In the genomic region with DNA sequence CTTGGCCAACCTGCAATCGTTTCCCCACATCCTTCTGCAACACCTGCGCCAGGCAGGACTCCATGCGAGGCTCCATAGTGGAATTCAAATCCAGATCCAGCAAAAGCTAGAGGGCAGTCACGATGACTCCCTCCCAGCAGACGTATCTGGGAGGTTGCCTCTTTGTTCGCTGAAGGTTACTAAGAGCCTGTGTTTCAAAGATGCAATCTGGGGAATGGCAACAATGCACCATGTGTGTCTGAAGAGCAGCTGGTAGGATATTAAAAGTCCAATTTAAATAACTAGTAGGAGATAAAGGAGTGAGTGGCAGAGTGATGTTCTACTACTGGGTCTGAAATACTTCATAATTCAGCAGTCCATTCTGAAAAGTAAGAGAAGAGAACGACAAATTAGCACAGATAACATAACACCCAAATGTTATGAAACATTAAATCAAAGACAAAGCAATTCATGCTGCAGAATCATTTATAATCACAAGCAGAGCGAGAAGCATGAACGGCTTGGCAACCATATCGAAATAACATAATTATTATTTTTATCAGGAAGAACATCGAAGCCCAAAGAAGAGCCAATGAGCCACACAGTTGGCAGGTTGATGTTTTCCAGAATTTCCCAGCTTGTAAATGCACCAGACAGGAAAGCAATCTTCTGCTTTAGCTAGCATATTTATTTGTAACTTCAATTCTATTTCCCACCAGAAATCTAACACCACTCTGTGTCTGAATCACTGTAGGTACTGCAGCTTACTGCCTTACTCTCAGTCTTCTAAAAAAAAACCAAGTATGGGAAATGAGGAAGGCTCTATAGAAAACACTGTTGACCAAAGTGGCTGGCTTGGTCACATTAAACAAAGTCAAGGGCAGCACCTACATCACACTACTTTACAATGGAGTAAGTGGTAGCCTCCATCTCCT, we compare ENCODE assay signal across 1 cellular context.
A peak's percentile ranks its signal among the peaks of the same experiment; 100 is the strongest.
TF ChIP-seq lines count a peak whose summit lies in the region.

No MANE protein-coding gene starts in this region.

TF ChIP-seq in SK-N-SH, 30 proteins besides CTCF, POLR2A, EP300 and RAD21:
- TF ChIP-seq, protein P1, sequence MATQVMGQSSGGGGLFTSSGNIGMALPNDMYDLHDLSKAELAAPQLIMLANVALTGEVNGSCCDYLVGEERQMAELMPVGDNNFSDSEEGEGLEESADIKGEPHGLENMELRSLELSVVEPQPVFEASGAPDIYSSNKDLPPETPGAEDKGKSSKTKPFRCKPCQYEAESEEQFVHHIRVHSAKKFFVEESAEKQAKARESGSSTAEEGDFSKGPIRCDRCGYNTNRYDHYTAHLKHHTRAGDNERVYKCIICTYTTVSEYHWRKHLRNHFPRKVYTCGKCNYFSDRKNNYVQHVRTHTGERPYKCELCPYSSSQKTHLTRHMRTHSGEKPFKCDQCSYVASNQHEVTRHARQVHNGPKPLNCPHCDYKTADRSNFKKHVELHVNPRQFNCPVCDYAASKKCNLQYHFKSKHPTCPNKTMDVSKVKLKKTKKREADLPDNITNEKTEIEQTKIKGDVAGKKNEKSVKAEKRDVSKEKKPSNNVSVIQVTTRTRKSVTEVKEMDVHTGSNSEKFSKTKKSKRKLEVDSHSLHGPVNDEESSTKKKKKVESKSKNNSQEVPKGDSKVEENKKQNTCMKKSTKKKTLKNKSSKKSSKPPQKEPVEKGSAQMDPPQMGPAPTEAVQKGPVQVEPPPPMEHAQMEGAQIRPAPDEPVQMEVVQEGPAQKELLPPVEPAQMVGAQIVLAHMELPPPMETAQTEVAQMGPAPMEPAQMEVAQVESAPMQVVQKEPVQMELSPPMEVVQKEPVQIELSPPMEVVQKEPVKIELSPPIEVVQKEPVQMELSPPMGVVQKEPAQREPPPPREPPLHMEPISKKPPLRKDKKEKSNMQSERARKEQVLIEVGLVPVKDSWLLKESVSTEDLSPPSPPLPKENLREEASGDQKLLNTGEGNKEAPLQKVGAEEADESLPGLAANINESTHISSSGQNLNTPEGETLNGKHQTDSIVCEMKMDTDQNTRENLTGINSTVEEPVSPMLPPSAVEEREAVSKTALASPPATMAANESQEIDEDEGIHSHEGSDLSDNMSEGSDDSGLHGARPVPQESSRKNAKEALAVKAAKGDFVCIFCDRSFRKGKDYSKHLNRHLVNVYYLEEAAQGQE (IDR thresholded peaks at IDR 0.05; ENCODE audit: low read depth, low read length) = no peak
- TF ChIP-seq MEF2A (IDR thresholded peaks at IDR 0.05; ENCODE audit: borderline replicate concordance, low read depth) (no peak), SMC3 (IDR thresholded peaks at IDR 0.05; ENCODE audit: low read depth, low read length) (peak; percentile 26; the same call in 1 of the 2 replicates), CHD2 (IDR thresholded peaks at IDR 0.05; ENCODE audit: low read length, partially characterized antibody) (peak; percentile 48), TCF12 (IDR thresholded peaks at IDR 0.05) (peak; percentile 25; the same call in 1 of the 2 replicates), RCOR1 (IDR thresholded peaks at IDR 0.05; ENCODE audit: low read length) (peak; percentile 80), FOXJ3 (CRISPR knock-in tag; IDR thresholded peaks at IDR 0.05) (peak; percentile 46; the same call in 1 of the 2 replicates), RFX5 (IDR thresholded peaks at IDR 0.05; ENCODE audit: low read length) (peak; percentile 14; the same call in 1 of the 2 replicates), ELF1 (IDR thresholded peaks at IDR 0.05) (no peak), MXI1 (IDR thresholded peaks at IDR 0.05; ENCODE audit: low read depth, low read length) (peak; percentile 84), GATA2 (CRISPR knock-in tag; IDR thresholded peaks at IDR 0.05) (peak; percentile 88)
TF ChIP-seq in SK-N-SH: peak in this region for 8.
